1 cellular context compared by ENCODE assay signal in the genomic region with DNA sequence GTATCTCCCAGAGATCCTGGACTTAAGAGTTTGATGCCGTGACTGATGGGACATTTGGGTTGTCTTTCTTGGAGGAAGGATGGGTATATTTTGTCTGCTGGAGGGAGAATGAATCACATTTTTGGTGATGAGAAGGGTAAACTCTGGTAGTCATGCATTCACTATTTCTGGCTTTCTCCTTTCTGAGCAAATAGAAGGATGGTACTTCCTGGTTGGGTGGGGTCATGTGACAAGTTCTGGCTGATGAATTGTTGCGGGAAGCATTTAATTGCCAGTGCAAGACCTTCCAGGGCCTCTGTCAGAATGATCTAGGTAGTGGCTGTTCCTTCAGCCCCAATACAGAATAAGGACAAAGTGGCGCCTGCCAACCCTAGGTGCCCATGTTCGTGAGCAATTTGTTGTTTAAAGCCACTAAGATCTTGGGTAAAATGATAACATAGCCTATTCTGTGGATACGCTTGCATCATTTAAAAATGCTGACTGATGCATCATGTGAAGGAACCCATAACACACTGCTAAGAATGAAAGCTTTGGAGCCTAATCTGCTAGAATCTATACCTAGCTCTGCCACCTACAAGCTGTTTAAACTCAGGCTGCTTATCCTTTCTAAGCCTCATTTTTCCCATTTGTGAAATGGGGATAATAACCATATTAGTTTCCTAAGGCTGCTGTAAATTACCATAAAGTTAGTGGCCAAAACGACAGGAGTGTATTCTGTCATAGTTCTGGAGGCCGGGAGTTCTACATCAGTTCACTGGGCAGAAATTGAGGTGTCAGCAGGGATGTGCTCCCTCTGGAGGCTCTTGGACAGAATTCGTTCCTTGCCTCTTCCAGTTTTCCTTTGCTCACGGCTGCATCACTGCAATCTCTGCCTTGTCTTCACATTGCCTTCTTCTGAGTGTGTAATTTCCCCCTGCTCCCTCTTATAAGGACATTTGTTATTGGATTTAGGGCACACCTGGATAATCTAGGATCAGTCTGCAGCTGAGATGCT.
TF ChIP-seq lines count a peak whose summit lies in the region.

No MANE protein-coding gene starts in this region.

TF ChIP-seq in K562, 482 proteins besides CTCF, POLR2A, EP300 and RAD21 (continued from another document and continues in another):
- TF ChIP-seq, protein P1, sequence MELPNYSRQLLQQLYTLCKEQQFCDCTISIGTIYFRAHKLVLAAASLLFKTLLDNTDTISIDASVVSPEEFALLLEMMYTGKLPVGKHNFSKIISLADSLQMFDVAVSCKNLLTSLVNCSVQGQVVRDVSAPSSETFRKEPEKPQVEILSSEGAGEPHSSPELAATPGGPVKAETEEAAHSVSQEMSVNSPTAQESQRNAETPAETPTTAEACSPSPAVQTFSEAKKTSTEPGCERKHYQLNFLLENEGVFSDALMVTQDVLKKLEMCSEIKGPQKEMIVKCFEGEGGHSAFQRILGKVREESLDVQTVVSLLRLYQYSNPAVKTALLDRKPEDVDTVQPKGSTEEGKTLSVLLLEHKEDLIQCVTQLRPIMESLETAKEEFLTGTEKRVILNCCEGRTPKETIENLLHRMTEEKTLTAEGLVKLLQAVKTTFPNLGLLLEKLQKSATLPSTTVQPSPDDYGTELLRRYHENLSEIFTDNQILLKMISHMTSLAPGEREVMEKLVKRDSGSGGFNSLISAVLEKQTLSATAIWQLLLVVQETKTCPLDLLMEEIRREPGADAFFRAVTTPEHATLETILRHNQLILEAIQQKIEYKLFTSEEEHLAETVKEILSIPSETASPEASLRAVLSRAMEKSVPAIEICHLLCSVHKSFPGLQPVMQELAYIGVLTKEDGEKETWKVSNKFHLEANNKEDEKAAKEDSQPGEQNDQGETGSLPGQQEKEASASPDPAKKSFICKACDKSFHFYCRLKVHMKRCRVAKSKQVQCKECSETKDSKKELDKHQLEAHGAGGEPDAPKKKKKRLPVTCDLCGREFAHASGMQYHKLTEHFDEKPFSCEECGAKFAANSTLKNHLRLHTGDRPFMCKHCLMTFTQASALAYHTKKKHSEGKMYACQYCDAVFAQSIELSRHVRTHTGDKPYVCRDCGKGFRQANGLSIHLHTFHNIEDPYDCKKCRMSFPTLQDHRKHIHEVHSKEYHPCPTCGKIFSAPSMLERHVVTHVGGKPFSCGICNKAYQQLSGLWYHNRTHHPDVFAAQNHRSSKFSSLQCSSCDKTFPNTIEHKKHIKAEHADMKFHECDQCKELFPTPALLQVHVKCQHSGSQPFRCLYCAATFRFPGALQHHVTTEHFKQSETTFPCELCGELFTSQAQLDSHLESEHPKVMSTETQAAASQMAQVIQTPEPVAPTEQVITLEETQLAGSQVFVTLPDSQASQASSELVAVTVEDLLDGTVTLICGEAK (IDR thresholded peaks at IDR 0.05), result no peak
- TF ChIP-seq, protein P1 (CRISPR knock-in tag; IDR thresholded peaks at IDR 0.05), result no peak
- no peak for TF ChIP-seq FOXK2 (conservative IDR thresholded peaks at IDR 0.05 in 1 of 2, IDR thresholded peaks at IDR 0.05 in 1 of 2; ENCODE audit: low read depth in 2 of 2)
- TF ChIP-seq, protein P2, sequence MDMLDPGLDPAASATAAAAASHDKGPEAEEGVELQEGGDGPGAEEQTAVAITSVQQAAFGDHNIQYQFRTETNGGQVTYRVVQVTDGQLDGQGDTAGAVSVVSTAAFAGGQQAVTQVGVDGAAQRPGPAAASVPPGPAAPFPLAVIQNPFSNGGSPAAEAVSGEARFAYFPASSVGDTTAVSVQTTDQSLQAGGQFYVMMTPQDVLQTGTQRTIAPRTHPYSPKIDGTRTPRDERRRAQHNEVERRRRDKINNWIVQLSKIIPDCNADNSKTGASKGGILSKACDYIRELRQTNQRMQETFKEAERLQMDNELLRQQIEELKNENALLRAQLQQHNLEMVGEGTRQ (CRISPR knock-in tag; IDR thresholded peaks at IDR 0.05), result peak; percentile 40; the same call in 1 of the 2 replicates
- TF ChIP-seq ZNF239 (CRISPR knock-in tag; IDR thresholded peaks at IDR 0.05), result no peak
- TF ChIP-seq MAFF (IDR thresholded peaks at IDR 0.05; ENCODE audit: low read length), result no peak
- TF ChIP-seq NUFIP1 (IDR thresholded peaks at IDR 0.05; ENCODE audit: partially characterized antibody), result no peak
- TF ChIP-seq, protein P3, sequence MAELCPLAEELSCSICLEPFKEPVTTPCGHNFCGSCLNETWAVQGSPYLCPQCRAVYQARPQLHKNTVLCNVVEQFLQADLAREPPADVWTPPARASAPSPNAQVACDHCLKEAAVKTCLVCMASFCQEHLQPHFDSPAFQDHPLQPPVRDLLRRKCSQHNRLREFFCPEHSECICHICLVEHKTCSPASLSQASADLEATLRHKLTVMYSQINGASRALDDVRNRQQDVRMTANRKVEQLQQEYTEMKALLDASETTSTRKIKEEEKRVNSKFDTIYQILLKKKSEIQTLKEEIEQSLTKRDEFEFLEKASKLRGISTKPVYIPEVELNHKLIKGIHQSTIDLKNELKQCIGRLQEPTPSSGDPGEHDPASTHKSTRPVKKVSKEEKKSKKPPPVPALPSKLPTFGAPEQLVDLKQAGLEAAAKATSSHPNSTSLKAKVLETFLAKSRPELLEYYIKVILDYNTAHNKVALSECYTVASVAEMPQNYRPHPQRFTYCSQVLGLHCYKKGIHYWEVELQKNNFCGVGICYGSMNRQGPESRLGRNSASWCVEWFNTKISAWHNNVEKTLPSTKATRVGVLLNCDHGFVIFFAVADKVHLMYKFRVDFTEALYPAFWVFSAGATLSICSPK (IDR thresholded peaks at IDR 0.05; ENCODE audit: borderline replicate concordance), result no peak
- no peak for TF ChIP-seq ZNF282 (CRISPR knock-in tag; IDR thresholded peaks at IDR 0.05)
- TF ChIP-seq NR4A1 (CRISPR knock-in tag; IDR thresholded peaks at IDR 0.05), result no peak
- no peak for TF ChIP-seq NR4A1 (tag; IDR thresholded peaks at IDR 0.05)
- TF ChIP-seq SMC3 (conservative IDR thresholded peaks at IDR 0.05; ENCODE audit: insufficient read depth, low read depth, low read length), result no peak
- no peak for TF ChIP-seq SMAD4 (CRISPR knock-in tag; conservative IDR thresholded peaks at IDR 0.05)
- TF ChIP-seq ZFX (CRISPR knock-in tag; IDR thresholded peaks at IDR 0.05), result no peak
- TF ChIP-seq, protein P4, sequence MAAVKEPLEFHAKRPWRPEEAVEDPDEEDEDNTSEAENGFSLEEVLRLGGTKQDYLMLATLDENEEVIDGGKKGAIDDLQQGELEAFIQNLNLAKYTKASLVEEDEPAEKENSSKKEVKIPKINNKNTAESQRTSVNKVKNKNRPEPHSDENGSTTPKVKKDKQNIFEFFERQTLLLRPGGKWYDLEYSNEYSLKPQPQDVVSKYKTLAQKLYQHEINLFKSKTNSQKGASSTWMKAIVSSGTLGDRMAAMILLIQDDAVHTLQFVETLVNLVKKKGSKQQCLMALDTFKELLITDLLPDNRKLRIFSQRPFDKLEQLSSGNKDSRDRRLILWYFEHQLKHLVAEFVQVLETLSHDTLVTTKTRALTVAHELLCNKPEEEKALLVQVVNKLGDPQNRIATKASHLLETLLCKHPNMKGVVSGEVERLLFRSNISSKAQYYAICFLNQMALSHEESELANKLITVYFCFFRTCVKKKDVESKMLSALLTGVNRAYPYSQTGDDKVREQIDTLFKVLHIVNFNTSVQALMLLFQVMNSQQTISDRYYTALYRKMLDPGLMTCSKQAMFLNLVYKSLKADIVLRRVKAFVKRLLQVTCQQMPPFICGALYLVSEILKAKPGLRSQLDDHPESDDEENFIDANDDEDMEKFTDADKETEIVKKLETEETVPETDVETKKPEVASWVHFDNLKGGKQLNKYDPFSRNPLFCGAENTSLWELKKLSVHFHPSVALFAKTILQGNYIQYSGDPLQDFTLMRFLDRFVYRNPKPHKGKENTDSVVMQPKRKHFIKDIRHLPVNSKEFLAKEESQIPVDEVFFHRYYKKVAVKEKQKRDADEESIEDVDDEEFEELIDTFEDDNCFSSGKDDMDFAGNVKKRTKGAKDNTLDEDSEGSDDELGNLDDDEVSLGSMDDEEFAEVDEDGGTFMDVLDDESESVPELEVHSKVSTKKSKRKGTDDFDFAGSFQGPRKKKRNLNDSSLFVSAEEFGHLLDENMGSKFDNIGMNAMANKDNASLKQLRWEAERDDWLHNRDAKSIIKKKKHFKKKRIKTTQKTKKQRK (IDR thresholded peaks at IDR 0.05; ENCODE audit: borderline replicate concordance, low read depth, low read length), result no peak
- no peak for TF ChIP-seq NCOR1 (IDR thresholded peaks at IDR 0.05)
- TF ChIP-seq, protein P5, sequence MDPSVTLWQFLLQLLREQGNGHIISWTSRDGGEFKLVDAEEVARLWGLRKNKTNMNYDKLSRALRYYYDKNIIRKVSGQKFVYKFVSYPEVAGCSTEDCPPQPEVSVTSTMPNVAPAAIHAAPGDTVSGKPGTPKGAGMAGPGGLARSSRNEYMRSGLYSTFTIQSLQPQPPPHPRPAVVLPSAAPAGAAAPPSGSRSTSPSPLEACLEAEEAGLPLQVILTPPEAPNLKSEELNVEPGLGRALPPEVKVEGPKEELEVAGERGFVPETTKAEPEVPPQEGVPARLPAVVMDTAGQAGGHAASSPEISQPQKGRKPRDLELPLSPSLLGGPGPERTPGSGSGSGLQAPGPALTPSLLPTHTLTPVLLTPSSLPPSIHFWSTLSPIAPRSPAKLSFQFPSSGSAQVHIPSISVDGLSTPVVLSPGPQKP (CRISPR knock-in tag; IDR thresholded peaks at IDR 0.05), result no peak
- TF ChIP-seq SAP30 (IDR thresholded peaks at IDR 0.05; ENCODE audit: borderline replicate concordance, insufficient read depth, low read depth, low read length, poor library complexity, severe bottlenecking), result no peak
- TF ChIP-seq ZNF436 (CRISPR knock-in tag; IDR thresholded peaks at IDR 0.05), result no peak
- no peak for TF ChIP-seq ZKSCAN8 (CRISPR knock-in tag; IDR thresholded peaks at IDR 0.05)
- no peak for TF ChIP-seq BRF1 (IDR thresholded peaks at IDR 0.05; ENCODE audit: borderline replicate concordance, extremely low read depth, insufficient read length)
- no peak for TF ChIP-seq EZH2 (IDR thresholded peaks at IDR 0.05; ENCODE audit: borderline replicate concordance, low read depth, low read length)
- peak; percentile 36; the same call in 1 of the 2 replicates for TF ChIP-seq MAFK (IDR thresholded peaks at IDR 0.05; ENCODE audit: low read length)
- TF ChIP-seq ZNF644 (tag; IDR thresholded peaks at IDR 0.05; ENCODE audit: low read depth), result no peak
- TF ChIP-seq TBL1XR1 (IDR thresholded peaks at IDR 0.05; ENCODE audit: low read length in 2 of 2), result no peak
- no peak for TF ChIP-seq MECOM (CRISPR knock-in tag; IDR thresholded peaks at IDR 0.05)
- TF ChIP-seq POLR2G (IDR thresholded peaks at IDR 0.05; ENCODE audit: low read depth, low read length), result no peak
- peak; percentile 69 for TF ChIP-seq RAD51 (IDR thresholded peaks at IDR 0.05; ENCODE audit: borderline replicate concordance, low read depth)
- TF ChIP-seq MTA2 (IDR thresholded peaks at IDR 0.05; ENCODE audit: low read depth), result no peak
- TF ChIP-seq, protein P6, sequence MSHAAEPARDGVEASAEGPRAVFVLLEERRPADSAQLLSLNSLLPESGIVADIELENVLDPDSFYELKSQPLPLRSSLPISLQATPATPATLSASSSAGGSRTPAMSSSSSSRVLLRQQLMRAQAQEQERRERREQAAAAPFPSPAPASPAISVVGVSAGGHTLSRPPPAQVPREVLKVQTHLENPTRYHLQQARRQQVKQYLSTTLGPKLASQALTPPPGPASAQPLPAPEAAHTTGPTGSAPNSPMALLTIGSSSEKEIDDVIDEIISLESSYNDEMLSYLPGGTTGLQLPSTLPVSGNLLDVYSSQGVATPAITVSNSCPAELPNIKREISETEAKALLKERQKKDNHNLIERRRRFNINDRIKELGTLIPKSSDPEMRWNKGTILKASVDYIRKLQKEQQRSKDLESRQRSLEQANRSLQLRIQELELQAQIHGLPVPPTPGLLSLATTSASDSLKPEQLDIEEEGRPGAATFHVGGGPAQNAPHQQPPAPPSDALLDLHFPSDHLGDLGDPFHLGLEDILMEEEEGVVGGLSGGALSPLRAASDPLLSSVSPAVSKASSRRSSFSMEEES (CRISPR knock-in tag; IDR thresholded peaks at IDR 0.05), result peak; percentile 89
- TF ChIP-seq SMARCE1 (IDR thresholded peaks at IDR 0.05), result no peak
- peak; percentile 52; the same call in 1 of the 2 replicates for TF ChIP-seq C11orf30 (IDR thresholded peaks at IDR 0.05; ENCODE audit: low read depth)
- TF ChIP-seq SIN3A (IDR thresholded peaks at IDR 0.05; ENCODE audit: borderline replicate concordance in 2 of 2, control insufficient read depth in 1 of 2, low read depth in 2 of 2, low read length in 2 of 2), result no peak
- peak; percentile 72 for TF ChIP-seq ELF1 (tag; IDR thresholded peaks at IDR 0.05)
- no peak for TF ChIP-seq NFE2L1 (tag; IDR thresholded peaks at IDR 0.05; ENCODE audit: borderline replicate concordance, low read depth)
- TF ChIP-seq SNRNP70 (optimal IDR thresholded peaks at IDR 0.05; ENCODE audit: low read depth, low read length), result no peak
- no peak for TF ChIP-seq ZNF175 (CRISPR knock-in tag; IDR thresholded peaks at IDR 0.05; ENCODE audit: low read depth)
- TF ChIP-seq TEAD1 (CRISPR knock-in tag; IDR thresholded peaks at IDR 0.05), result no peak
- TF ChIP-seq, protein P7, sequence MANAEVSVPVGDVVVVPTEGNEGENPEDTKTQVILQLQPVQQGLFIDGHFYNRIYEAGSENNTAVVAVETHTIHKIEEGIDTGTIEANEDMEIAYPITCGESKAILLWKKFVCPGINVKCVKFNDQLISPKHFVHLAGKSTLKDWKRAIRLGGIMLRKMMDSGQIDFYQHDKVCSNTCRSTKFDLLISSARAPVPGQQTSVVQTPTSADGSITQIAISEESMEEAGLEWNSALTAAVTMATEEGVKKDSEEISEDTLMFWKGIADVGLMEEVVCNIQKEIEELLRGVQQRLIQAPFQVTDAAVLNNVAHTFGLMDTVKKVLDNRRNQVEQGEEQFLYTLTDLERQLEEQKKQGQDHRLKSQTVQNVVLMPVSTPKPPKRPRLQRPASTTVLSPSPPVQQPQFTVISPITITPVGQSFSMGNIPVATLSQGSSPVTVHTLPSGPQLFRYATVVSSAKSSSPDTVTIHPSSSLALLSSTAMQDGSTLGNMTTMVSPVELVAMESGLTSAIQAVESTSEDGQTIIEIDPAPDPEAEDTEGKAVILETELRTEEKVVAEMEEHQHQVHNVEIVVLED (CRISPR knock-in tag; IDR thresholded peaks at IDR 0.05), result no peak
